Comparison of ENCODE assay signal across 9 cellular contexts in the genomic region with DNA sequence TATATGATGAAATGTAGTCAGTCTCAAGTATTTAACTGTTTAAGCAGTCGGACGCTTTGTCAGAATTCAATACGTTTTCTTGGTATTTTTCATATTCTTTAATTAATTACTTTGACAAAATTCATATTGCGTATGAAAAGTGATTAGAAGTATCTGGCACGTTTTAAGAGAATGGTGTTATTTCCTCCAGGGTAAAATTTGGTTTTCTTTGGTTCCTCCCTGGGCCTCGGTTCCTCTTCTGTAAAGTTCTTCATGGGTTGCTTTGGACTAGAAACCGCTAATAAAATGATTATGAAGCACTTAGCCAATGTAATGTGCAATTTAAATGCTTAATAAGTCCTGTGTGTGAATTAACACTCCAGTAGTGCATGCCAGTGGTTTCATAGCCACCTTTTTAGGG. TPM values are rescaled to one million over a fixed set of nuclear protein-coding genes. Genes with fewer than 3 reads are reported as not detected.
DNase-seq lines count a peak whose midpoint lies in the region; TF ChIP-seq lines count a peak whose summit lies in the region.
"Had no signal": no experiment of that assay in that cellular context is flagged by ENCODE, and none has a peak within 500 bp of the region (broad histone marks: within the 10 kb centered on the region; RNA-seq: fewer than 3 reads in every experiment).

No MANE protein-coding gene starts in this region.

- H3K4me1 ChIP-seq in DOHH2 (ENCODE audit: control insufficient read depth, low read length), result peaks cover 36% of the 10 kb centered on the region
- H3K4me1 ChIP-seq in NT2/D1 (ENCODE audit: insufficient read depth, insufficient read length), result no peaks in the 10 kb centered on the region
- peaks cover 2% of the 10 kb centered on the region for H3K4me1 ChIP-seq in endodermal cell (ENCODE audit: control insufficient read depth, insufficient read depth, low read length)
- no peaks in the 10 kb centered on the region for H3K4me1 ChIP-seq in parathyroid adenoma

- TF ChIP-seq CTCF in DOHH2 (IDR thresholded peaks at IDR 0.05; ENCODE audit: low read depth, low read length, poor library complexity, severe bottlenecking) (no peak), endodermal cell (conservative IDR thresholded peaks at IDR 0.05) (no peak), parathyroid adenoma (IDR thresholded peaks at IDR 0.05) (no peak)

- H3K27me3 Mint-ChIP-seq in endodermal cell (ENCODE audit: insufficient read depth), result no peaks in the 10 kb centered on the region

- H3K9me3 ChIP-seq in DOHH2 (ENCODE audit: control insufficient read depth, insufficient read depth, low read length), result no peaks in the 10 kb centered on the region
- H3K9me3 ChIP-seq in NT2/D1 (ENCODE audit: insufficient read depth, low read length), result no peaks in the 10 kb centered on the region
- H3K9me3 ChIP-seq in endodermal cell (ENCODE audit: control insufficient read depth, low read length), result no peaks in the 10 kb centered on the region
- no peaks in the 10 kb centered on the region for H3K9me3 ChIP-seq in parathyroid adenoma (ENCODE audit: control insufficient read depth, low read length)

- H3K79me2 ChIP-seq in DOHH2 (ENCODE audit: control insufficient read depth, low read length) (peaks cover 63% of the 10 kb centered on the region), parathyroid adenoma (peaks cover 2% of the 10 kb centered on the region)

- H3K9me3 Mint-ChIP-seq in endodermal cell, result no peaks in the 10 kb centered on the region

- H3K36me3 ChIP-seq in DOHH2 (ENCODE audit: control insufficient read depth, low read length) (peaks cover 16% of the 10 kb centered on the region), NT2/D1 (ENCODE audit: insufficient read depth, insufficient read length, low read length) (no peaks in the 10 kb centered on the region), endodermal cell (ENCODE audit: control insufficient read depth, insufficient read depth, low read length) (no peaks in the 10 kb centered on the region), parathyroid adenoma (ENCODE audit: control insufficient read depth, insufficient read depth, low read length) (no peaks in the 10 kb centered on the region)

- H3K4me2 ChIP-seq in DOHH2 (ENCODE audit: low read length) (peak overlapping the region; percentile 89), parathyroid adenoma (ENCODE audit: low read length) (no peak overlapping the region)

- DNase-seq in NT2/D1 (ENCODE audit: low read depth, low spot score) (no peak), endodermal cell (no peak), germinal center (ENCODE audit: low spot score) (no peak), COLO668 (lab: John Stamatoyannopoulos, UW; ENCODE audit: unreplicated experiment) (no peak), GM19238 (ENCODE audit: insufficient read length, low spot score) (no peak), NK-92 (lab: John Stamatoyannopoulos, UW; ENCODE audit: unreplicated experiment) (no peak)
- DNase-seq: NCI-H226 had no signal

- WGBS in endodermal cell (ENCODE audit: insufficient coverage in 1 of 2, insufficient read length in 1 of 2), 2 experiments, result 50 to 83% methylated on average over 2 to 7 of the region's 7 CpGs

- H3K4me3 Mint-ChIP-seq in endodermal cell, result peak overlapping the region; percentile 96

- H3K36me3 Mint-ChIP-seq in endodermal cell (ENCODE audit: low read depth), result no peaks in the 10 kb centered on the region

- H3K9ac ChIP-seq in NT2/D1 (ENCODE audit: insufficient read length, low read depth), result no peak overlapping the region
- peak overlapping the region; percentile 46 for H3K9ac ChIP-seq in endodermal cell (ENCODE audit: extremely low read depth, low read length, poor library complexity, severe bottlenecking)
- no peak overlapping the region for H3K9ac ChIP-seq in parathyroid adenoma

- H3K27ac Mint-ChIP-seq in endodermal cell, result no peak overlapping the region

- H3F3A ChIP-seq in DOHH2 (ENCODE audit: control insufficient read depth, insufficient read depth), result peaks cover 24% of the 10 kb centered on the region

- H3K27ac ChIP-seq in DOHH2 (ENCODE audit: low read depth, low read length) (peak overlapping the region; percentile 66), endodermal cell (ENCODE audit: low read depth, low read length) (no peak overlapping the region), parathyroid adenoma (no peak overlapping the region)

- peaks cover 28% of the 10 kb centered on the region for H3K4me1 Mint-ChIP-seq in endodermal cell

- H3K27me3 ChIP-seq in DOHH2 (ENCODE audit: control insufficient read depth, low read length) (no peaks in the 10 kb centered on the region), NT2/D1 (ENCODE audit: insufficient read depth, insufficient read length) (no peaks in the 10 kb centered on the region), endodermal cell (ENCODE audit: control insufficient read depth, insufficient read depth, low read length, poor library complexity, severe bottlenecking) (no peaks in the 10 kb centered on the region), parathyroid adenoma (ENCODE audit: control insufficient read depth, insufficient read depth, low read length) (no peaks in the 10 kb centered on the region)

- no peak overlapping the region for H2AFZ ChIP-seq in parathyroid adenoma

- 0 out of 2 replicates have a peak, but pooled peaks cover 6% of the 10 kb centered on the region for H4K20me1 ChIP-seq in DOHH2 (ENCODE audit: control insufficient read depth, insufficient read depth, low read depth, low read length)

- H3K9me2 ChIP-seq in DOHH2 (replicated peaks; ENCODE audit: control insufficient read depth, low read length), result no peaks in the 10 kb centered on the region

- H3K4me3 ChIP-seq in DOHH2 (ENCODE audit: low read length) (peak overlapping the region; percentile 100), NT2/D1 (ENCODE audit: insufficient read length, low read depth) (peak overlapping the region; percentile 70), endodermal cell (ENCODE audit: low read length) (peak overlapping the region; percentile 88), parathyroid adenoma (ENCODE audit: low read depth, low read length) (peak overlapping the region; percentile 71)

RNA-seq across cellular contexts. Expression of a gene that starts 1.5 kb away (rescaled TPM):
- 10 to 100 TPM; 40.3 to 52.7 TPM for total RNA-seq in endodermal cell
- 25.1 TPM for polyA plus RNA-seq in endodermal cell (2013, experiment 1 of 2)
- polyA plus RNA-seq in endodermal cell (2013, experiment 2 of 2), result 24.6 TPM

RNA-seq across cellular contexts. Expression of a gene that starts 22.3 kb away (rescaled TPM):
- total RNA-seq in endodermal cell, result under 1 TPM; 0.11 to 0.97 TPM
- not detected for polyA plus RNA-seq in endodermal cell (2013, experiment 1 of 2)
- 0.17 TPM for polyA plus RNA-seq in endodermal cell (2013, experiment 2 of 2)

RNA-seq across cellular contexts. Expression of a gene that starts 39.1 kb away (rescaled TPM):
- 10 to 100 TPM; 21.8 to 29.6 TPM for total RNA-seq in endodermal cell
- polyA plus RNA-seq in endodermal cell (2013, experiment 1 of 2), result 11.7 TPM
- polyA plus RNA-seq in endodermal cell (2013, experiment 2 of 2), result 9.7 TPM

RNA-seq across cellular contexts. Expression of a gene that starts 58.8 kb away (rescaled TPM):
- 1 to 10 TPM; 1.5 to 1.8 TPM for total RNA-seq in endodermal cell
- 1.0 TPM for polyA plus RNA-seq in endodermal cell (2013, experiment 1 of 2)
- polyA plus RNA-seq in endodermal cell (2013, experiment 2 of 2), result 0.83 TPM
